In the genomic region with DNA sequence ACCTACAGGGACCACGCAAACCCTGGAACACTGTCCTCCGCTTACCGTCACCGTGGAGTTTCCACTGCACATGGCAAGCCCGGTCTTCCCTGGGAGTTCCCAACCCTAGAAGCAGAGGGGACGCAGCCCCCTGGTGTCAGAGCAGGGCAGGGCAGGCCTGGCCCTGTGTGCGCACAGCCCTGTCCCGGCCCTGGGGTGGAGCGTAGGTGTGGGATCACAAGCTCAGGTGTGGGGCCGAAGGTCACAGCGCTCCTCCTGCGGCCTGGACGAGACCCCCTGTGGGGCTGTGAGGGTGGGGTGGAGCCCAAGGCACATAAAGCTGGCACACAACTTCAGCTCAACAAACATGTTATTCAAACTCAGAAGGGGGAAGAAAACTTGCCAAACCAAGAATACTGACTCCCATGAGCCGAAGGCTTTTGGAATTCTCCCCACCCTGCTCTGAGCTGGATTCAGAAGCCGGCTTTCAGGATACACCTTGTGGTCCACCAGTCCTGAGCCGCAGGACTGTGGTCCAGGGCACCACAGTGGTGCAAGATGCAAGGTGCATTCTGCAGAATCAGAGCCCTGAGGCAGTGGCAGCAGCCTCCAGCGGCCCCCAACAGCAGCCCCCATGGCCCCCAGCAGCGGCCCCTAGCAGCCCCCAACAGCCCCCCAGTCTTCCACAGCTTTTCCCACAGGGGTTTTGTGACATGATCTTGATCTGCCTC, we compare ENCODE assay signal across 8 cellular contexts. TPM values are rescaled to one million over a fixed set of nuclear protein-coding genes. Genes with fewer than 3 reads are reported as not detected.
DNase-seq lines count a peak whose midpoint lies in the region; ATAC-seq and TF ChIP-seq lines count a peak whose summit lies in the region.

No MANE protein-coding gene starts in this region.

- POLR2A ChIA-PET in WTC11 (lab: Charles Lee) = interaction anchor here (0.6 to 0.8 kb wide), 3 partner anchors 17 to 172 kb away, joined by 3 read pairs; no protein-coding TSS in a partner anchor

- DNase-seq in DMS53 (lab: John Stamatoyannopoulos, UW) (peak; percentile 74), Kasumi-1 (lab: John Stamatoyannopoulos, UW) (peak; percentile 48 to 53), WTC11 (ENCODE audit: low spot score) (peak; percentile 90), naive B cell (no peak), amygdala (lab: John Stamatoyannopoulos, UW) (no peak), mucosa of gallbladder (ENCODE audit: low spot score) (no peak)
- DNase-seq in effector CD8-positive, alpha-beta T cell (lab: John Stamatoyannopoulos, UW) = peak; percentile 13

- TF ChIP-seq CTCF in WTC11 (IDR thresholded peaks at IDR 0.05) = peak; percentile 77

- H3K4me3 Mint-ChIP-seq in WTC11 (no peak overlapping the region), naive B cell (no peak overlapping the region)

- peaks cover 15% of the 10 kb centered on the region for H3K9me3 Mint-ChIP-seq in WTC11
- peaks cover 0 to 4% (median 0%) of the 10 kb centered on the region in 7 donors for H3K9me3 Mint-ChIP-seq in naive B cell

- peak; percentile 71 for ATAC-seq in GM21381 (IDR thresholded peaks at IDR 0.05; ENCODE audit: unreplicated experiment)
- ATAC-seq in WTC11 = peak; percentile 97
- peak; percentile 75 for ATAC-seq in naive B cell (ENCODE audit: low read depth in 2 of 2)

- H3K27ac Mint-ChIP-seq in WTC11 (peak overlapping the region; percentile 60; the same call in 1 of the 2 replicates), naive B cell (no peak overlapping the region)

- CTCF ChIA-PET in WTC11 (lab: Charles Lee) = interaction anchor here (0.5 to 8.8 kb wide), 46 partner anchors 8 to 883 kb away, joined by 3 to 73 read pairs (median 5); a partner anchor contains a TSS

- H3K4me1 Mint-ChIP-seq in WTC11 (peaks cover 4% of the 10 kb centered on the region; the same call in 1 of the 2 replicates), naive B cell (peaks cover 0 to 6% (median under 1%) of the 10 kb centered on the region in 3 donors)

- H3K36me3 Mint-ChIP-seq in WTC11 (peaks cover 3% of the 10 kb centered on the region; the same call in 1 of the 2 replicates), naive B cell (no peaks in the 10 kb centered on the region)

- no peaks in the 10 kb centered on the region for H3K27me3 Mint-ChIP-seq in WTC11 (ENCODE audit: low read depth)
- H3K27me3 Mint-ChIP-seq in naive B cell = peaks cover 14 to 40% (median 39%) of the 10 kb centered on the region in 3 donors

TF ChIP-seq in WTC11, 78 proteins besides CTCF, POLR2A, EP300 and RAD21:
- TF ChIP-seq ESRRA (CRISPR knock-in tag; IDR thresholded peaks at IDR 0.05; ENCODE audit: borderline replicate concordance) = no peak
- TF ChIP-seq, protein P1, sequence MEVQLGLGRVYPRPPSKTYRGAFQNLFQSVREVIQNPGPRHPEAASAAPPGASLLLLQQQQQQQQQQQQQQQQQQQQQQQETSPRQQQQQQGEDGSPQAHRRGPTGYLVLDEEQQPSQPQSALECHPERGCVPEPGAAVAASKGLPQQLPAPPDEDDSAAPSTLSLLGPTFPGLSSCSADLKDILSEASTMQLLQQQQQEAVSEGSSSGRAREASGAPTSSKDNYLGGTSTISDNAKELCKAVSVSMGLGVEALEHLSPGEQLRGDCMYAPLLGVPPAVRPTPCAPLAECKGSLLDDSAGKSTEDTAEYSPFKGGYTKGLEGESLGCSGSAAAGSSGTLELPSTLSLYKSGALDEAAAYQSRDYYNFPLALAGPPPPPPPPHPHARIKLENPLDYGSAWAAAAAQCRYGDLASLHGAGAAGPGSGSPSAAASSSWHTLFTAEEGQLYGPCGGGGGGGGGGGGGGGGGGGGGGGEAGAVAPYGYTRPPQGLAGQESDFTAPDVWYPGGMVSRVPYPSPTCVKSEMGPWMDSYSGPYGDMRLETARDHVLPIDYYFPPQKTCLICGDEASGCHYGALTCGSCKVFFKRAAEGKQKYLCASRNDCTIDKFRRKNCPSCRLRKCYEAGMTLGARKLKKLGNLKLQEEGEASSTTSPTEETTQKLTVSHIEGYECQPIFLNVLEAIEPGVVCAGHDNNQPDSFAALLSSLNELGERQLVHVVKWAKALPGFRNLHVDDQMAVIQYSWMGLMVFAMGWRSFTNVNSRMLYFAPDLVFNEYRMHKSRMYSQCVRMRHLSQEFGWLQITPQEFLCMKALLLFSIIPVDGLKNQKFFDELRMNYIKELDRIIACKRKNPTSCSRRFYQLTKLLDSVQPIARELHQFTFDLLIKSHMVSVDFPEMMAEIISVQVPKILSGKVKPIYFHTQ (CRISPR knock-in tag; IDR thresholded peaks at IDR 0.05) = no peak
- TF ChIP-seq ZBTB21 (CRISPR knock-in tag; IDR thresholded peaks at IDR 0.05; ENCODE audit: borderline replicate concordance) = 0 out of 2 replicates have a peak, but pooled peaks have one; percentile 43
- TF ChIP-seq, protein P2, sequence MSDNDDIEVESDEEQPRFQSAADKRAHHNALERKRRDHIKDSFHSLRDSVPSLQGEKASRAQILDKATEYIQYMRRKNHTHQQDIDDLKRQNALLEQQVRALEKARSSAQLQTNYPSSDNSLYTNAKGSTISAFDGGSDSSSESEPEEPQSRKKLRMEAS (CRISPR knock-in tag; IDR thresholded peaks at IDR 0.05) = peak; percentile 73
- peak; percentile 99 for TF ChIP-seq ZNF121 (CRISPR knock-in tag; IDR thresholded peaks at IDR 0.05)
- 0 out of 2 replicates have a peak, but pooled peaks have one; percentile 44 for TF ChIP-seq ETV6 (CRISPR knock-in tag; IDR thresholded peaks at IDR 0.05)
- TF ChIP-seq EMX1 (CRISPR knock-in tag; IDR thresholded peaks at IDR 0.05) = 0 out of 2 replicates have a peak, but pooled peaks have one; percentile 23

RNA-seq across cellular contexts. Expression of a gene that starts 11.8 kb away (rescaled TPM):
- 60.1 to 62.4 TPM (median 62.2 TPM) in 3 replicates for total RNA-seq in WTC11 (2021)
- polyA plus RNA-seq in naive B cell (ENCODE audit: low read depth in 6 of 6) = 10 to 100 TPM; 18.8 to 36.1 (median 22.9) TPM
- total RNA-seq in mucosa of gallbladder = 71.6 TPM

Comparison
In these comparisons a context has a peak if more than half of its experiments do, and no peak if none do; other contexts are left out.
1. DNase-seq: peak in DMS53 (single experiment), Kasumi-1 (2 of 2), WTC11 (single experiment) and effector CD8-positive, alpha-beta T cell (single experiment); none in naive B cell (single experiment), amygdala (0 of 56) and mucosa of gallbladder (single experiment).
2. Peak in every context shown above with its lines, with median percentiles within 50 percentile points of each other: ATAC-seq.